In the genomic region with DNA sequence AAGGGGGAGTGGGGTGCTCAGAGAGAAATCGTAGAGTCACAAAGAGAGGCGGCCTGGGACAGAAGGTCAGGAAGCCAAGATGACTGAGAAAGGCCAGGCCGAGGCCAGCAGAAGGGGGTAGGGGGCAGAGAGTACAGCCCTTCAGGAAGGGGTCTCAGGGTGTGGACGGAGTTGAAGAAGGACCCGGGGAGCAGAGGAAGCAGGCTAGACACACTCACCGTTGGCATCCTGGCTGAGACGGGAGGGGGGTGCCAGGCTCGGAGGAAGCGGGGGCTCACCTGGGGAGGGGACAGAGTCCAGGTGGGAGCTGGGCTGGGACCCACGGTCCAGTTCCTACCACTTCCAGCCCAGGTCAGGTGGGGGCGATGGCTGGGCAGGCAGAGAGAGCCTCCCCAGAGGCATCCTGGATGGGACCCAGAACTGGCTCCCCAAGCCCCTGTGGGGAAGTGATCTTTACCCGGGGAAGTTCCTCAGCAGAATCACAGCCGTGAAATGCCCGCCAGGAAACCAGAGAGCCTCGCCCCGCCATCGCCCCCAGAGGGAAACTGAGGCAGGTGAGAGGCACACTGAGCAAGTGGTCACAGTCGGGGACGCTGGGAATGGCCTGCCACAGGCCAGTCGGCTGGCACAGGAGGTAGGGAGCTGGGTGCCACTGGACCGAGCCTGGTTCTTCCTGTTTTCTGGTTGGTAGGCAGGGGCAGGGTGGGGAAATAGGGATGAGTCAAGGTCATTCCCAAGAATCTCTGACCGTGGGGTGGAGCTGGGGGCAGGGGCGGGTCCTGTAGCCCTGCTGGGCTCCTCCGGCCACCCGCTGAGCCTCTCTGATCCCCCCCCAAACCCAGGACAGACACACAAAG, we compare ENCODE assay signal across 1 cellular context.
TF ChIP-seq lines count a peak whose summit lies in the region.

No MANE protein-coding gene starts in this region.

TF ChIP-seq in GM12878, 131 proteins besides CTCF, POLR2A, EP300 and RAD21:
- TF ChIP-seq SIN3A (IDR thresholded peaks at IDR 0.05; ENCODE audit: low read depth, low read length), result no peak
- TF ChIP-seq SMAD1 (IDR thresholded peaks at IDR 0.05; ENCODE audit: low read depth, partially characterized antibody), result no peak
- TF ChIP-seq SMAD5 (IDR thresholded peaks at IDR 0.05; ENCODE audit: low read depth), result no peak
- TF ChIP-seq, protein P1, sequence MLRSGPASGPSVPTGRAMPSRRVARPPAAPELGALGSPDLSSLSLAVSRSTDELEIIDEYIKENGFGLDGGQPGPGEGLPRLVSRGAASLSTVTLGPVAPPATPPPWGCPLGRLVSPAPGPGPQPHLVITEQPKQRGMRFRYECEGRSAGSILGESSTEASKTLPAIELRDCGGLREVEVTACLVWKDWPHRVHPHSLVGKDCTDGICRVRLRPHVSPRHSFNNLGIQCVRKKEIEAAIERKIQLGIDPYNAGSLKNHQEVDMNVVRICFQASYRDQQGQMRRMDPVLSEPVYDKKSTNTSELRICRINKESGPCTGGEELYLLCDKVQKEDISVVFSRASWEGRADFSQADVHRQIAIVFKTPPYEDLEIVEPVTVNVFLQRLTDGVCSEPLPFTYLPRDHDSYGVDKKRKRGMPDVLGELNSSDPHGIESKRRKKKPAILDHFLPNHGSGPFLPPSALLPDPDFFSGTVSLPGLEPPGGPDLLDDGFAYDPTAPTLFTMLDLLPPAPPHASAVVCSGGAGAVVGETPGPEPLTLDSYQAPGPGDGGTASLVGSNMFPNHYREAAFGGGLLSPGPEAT (IDR thresholded peaks at IDR 0.05; ENCODE audit: low read depth), result no peak
- no peak for TF ChIP-seq REST (IDR thresholded peaks at IDR 0.05; ENCODE audit: low read depth, low read length)
- no peak for TF ChIP-seq SUZ12 (IDR thresholded peaks at IDR 0.05; ENCODE audit: unreplicated experiment)
- TF ChIP-seq HDAC6 (IDR thresholded peaks at IDR 0.05; ENCODE audit: unreplicated experiment), result no peak
- no peak for TF ChIP-seq ATF3 (IDR thresholded peaks at IDR 0.05; ENCODE audit: borderline replicate concordance, extremely low read depth, low read depth, low read length)
- no peak for TF ChIP-seq MYC (IDR thresholded peaks at IDR 0.05; ENCODE audit: insufficient read depth, insufficient read length, insufficient replicate concordance, low read length, severe bottlenecking)
- TF ChIP-seq ZBED1 (IDR thresholded peaks at IDR 0.05; ENCODE audit: borderline replicate concordance), result no peak
- TF ChIP-seq YBX1 (IDR thresholded peaks at IDR 0.05), result no peak
- no peak for TF ChIP-seq RFX5 (IDR thresholded peaks at IDR 0.05; ENCODE audit: low read depth, low read length)
